Comparison of ENCODE assay signal across 15 cellular contexts in the genomic region with DNA sequence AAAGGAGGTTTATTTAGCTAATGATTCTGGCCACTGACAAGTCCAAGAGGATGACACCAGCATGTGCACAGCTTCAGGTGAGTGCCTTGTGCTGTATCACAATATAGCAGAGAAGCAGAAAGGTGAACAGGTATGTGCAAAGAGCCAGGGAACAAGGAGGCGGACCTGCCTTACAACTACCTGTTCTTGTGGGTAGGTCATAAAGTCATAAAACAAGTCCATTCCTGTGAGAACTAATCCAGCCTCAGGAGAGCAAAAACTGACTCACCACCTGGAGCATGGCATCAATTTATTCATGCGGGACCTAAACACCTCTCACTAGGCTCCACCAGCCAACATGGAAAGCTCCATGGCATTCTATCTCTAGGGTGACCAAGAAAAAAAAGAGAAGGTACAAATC.
"Had no signal": no experiment of that assay in that cellular context is flagged by ENCODE, and none has a peak within 500 bp of the region (broad histone marks: within the 10 kb centered on the region; RNA-seq: fewer than 3 reads in every experiment).

No MANE protein-coding gene starts in this region.

- H3K27me3 ChIP-seq: sigmoid colon, suprapubic skin, upper lobe of right lung had no signal

- H3K4me3 ChIP-seq: sigmoid colon, suprapubic skin, upper lobe of right lung had no signal

- ATAC-seq: left lobe of liver; natural killer cell treated with Interleukin-12 subunit alpha and Interleukin-12 subunit beta and Interleukin-15 and Interleukin-18, amount 100 ng/mL, for 72 hours; stimulated activated naive CD8-positive, alpha-beta T cell treated with anti-CD3 and anti-CD28 coated beads, Interleukin-15, Interleukin-2, amounts not matched to agents 100 U/mL and 50 U/mL, for 24 hours; upper lobe of right lung; WTC11 had no signal

- H3K4me1 ChIP-seq: sigmoid colon, suprapubic skin, upper lobe of right lung had no signal

- H3K9me3 ChIP-seq: sigmoid colon, suprapubic skin, upper lobe of right lung had no signal

- DNase-seq: activated CD4-positive, alpha-beta T cell treated with anti-CD3 and anti-CD28 coated beads, Interleukin-2, amount 10 ng/mL, durations not matched to agents 24 days and 14 days; activated naive CD4-positive, alpha-beta T cell treated with anti-CD3 and anti-CD28 coated beads for 36 hours; cortex of kidney; effector CD8-positive, alpha-beta T cell; immature natural killer cell; nucleus accumbens; sigmoid colon; stimulated activated CD4-positive, alpha-beta T cell treated with anti-CD3 and anti-CD28 coated beads, Interleukin-12 subunit alpha, Interleukin-12 subunit beta, amount 100 ng/mL, for 4 hours; stimulated activated CD8-positive, alpha-beta memory T cell treated with anti-CD3 and anti-CD28 coated beads, Interleukin-4, amount 100 ng/mL, for 48 hours; stimulated activated naive CD8-positive, alpha-beta T cell treated with anti-CD3 and anti-CD28 coated beads, Interleukin-15, Interleukin-2, amounts not matched to agents 100 U/mL and 50 U/mL, for 24 hours; upper lobe of right lung had no signal

- H3K27ac ChIP-seq: sigmoid colon, suprapubic skin, upper lobe of right lung had no signal

- H3K36me3 ChIP-seq: sigmoid colon, suprapubic skin, upper lobe of right lung had no signal
